In genomic region chr9:119961774-119962408, GRCh38 we compare ENCODE assay signal across 8 cellular contexts.
DNase-seq lines count a peak whose midpoint lies in the region; ATAC-seq and TF ChIP-seq lines count a peak whose summit lies in the region.

No MANE protein-coding gene starts in this region.

- no peak for ATAC-seq in activated naive CD8-positive, alpha-beta T cell treated with anti-CD3 and anti-CD28 coated beads, Interleukin-2, amount 10 ng/mL, durations not matched to agents 7 days and 5 days (ENCODE audit: low read depth)
- no peak for ATAC-seq in GM21737 (IDR thresholded peaks at IDR 0.05; ENCODE audit: unreplicated experiment)
- no peak for ATAC-seq in HG02588 (IDR thresholded peaks at IDR 0.05; ENCODE audit: unreplicated experiment)
- ATAC-seq in GM19035 (IDR thresholded peaks at IDR 0.05; ENCODE audit: unreplicated experiment) = no peak

- H3K4me3 ChIP-seq in HFF-Myc (replicated peaks; ENCODE audit: low read depth, low read length) = no peak overlapping the region

- H3K27ac Mint-ChIP-seq in activated naive CD8-positive, alpha-beta T cell treated with anti-CD3 and anti-CD28 coated beads, Interleukin-2, amount 10 ng/mL, durations not matched to agents 7 days and 5 days = no peak overlapping the region

- DNase-seq in CD1c-positive myeloid dendritic cell (ENCODE audit: extremely low spot score) = peak; percentile 49
- DNase-seq in HFF-Myc (ENCODE audit: extremely low read depth, low read depth) = no peak
- peak; percentile 30 for DNase-seq in activated naive CD8-positive, alpha-beta T cell treated with anti-CD3 and anti-CD28 coated beads, Interleukin-2, amount 10 ng/mL, durations not matched to agents 7 days and 5 days
- peak; percentile 45 for DNase-seq in iris pigment epithelial cell (ENCODE audit: low read depth)
- no peak for DNase-seq in stimulated activated naive CD4-positive, alpha-beta T cell treated with Interleukin-2 at 50 U/mL for 16 hours (lab: John Stamatoyannopoulos, UW)

- H3K36me3 Mint-ChIP-seq in activated naive CD8-positive, alpha-beta T cell treated with anti-CD3 and anti-CD28 coated beads, Interleukin-2, amount 10 ng/mL, durations not matched to agents 7 days and 5 days = no peaks in the 10 kb centered on the region

- H3K9me3 Mint-ChIP-seq in activated naive CD8-positive, alpha-beta T cell treated with anti-CD3 and anti-CD28 coated beads, Interleukin-2, amount 10 ng/mL, durations not matched to agents 7 days and 5 days = no peaks in the 10 kb centered on the region

- H3K4me1 Mint-ChIP-seq in activated naive CD8-positive, alpha-beta T cell treated with anti-CD3 and anti-CD28 coated beads, Interleukin-2, amount 10 ng/mL, durations not matched to agents 7 days and 5 days = no peaks in the 10 kb centered on the region

- TF ChIP-seq CTCF in HFF-Myc (IDR thresholded peaks at IDR 0.05; ENCODE audit: low read depth, low read length, missing control alignments) = peak; percentile 85

- peaks cover 2% of the 10 kb centered on the region for H3K27me3 Mint-ChIP-seq in activated naive CD8-positive, alpha-beta T cell treated with anti-CD3 and anti-CD28 coated beads, Interleukin-2, amount 10 ng/mL, durations not matched to agents 7 days and 5 days

- H3K4me3 Mint-ChIP-seq in activated naive CD8-positive, alpha-beta T cell treated with anti-CD3 and anti-CD28 coated beads, Interleukin-2, amount 10 ng/mL, durations not matched to agents 7 days and 5 days = no peak overlapping the region

- POLR2A ChIA-PET in activated naive CD8-positive, alpha-beta T cell treated with anti-CD3 and anti-CD28 coated beads, Interleukin-2, amount 10 ng/mL, durations not matched to agents 7 days and 5 days (lab: Charles Lee) = no interaction called here

Comparison
In these comparisons a context has a peak if more than half of its experiments do, and no peak if none do; other contexts are left out.
1. DNase-seq: peak in CD1c-positive myeloid dendritic cell (single experiment), activated naive CD8-positive, alpha-beta T cell treated with anti-CD3 and anti-CD28 coated beads, Interleukin-2, amount 10 ng/mL, durations not matched to agents 7 days and 5 days (single experiment) and iris pigment epithelial cell (single experiment); none in HFF-Myc (single experiment) and stimulated activated naive CD4-positive, alpha-beta T cell treated with Interleukin-2 at 50 U/mL for 16 hours (single experiment).